Comparison of ENCODE assay signal across 36 cellular contexts in the genomic region with DNA sequence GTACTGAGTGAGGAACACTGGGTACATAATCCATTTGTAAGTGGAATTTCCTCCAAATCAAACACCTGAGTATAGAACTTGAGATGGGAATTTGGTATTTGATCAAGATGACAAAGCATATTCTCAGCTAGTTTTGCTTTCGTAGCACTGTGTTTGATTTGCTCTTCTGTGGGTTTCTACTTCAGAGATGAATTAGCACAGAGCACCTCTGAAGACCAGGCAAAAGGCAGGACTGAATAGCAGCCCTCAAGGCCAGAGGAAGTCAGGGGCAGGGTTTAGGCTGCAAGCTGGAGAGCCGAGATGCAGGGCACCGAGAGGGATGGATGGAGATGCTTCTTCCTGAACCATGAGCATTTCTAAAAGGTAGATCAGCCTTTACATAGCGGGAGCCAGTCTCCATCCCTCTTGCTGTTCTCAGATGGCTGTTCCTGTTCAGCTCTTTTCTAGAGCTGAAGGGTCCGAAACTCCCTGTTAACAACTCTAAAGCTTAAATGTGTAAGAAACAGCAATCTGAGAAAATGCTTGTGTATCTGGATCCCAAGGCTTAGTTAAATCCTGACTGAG. TPM values are rescaled to one million over a fixed set of nuclear protein-coding genes. Genes with fewer than 3 reads are reported as not detected.
"Had no signal": no experiment of that assay in that cellular context is flagged by ENCODE, and none has a peak within 500 bp of the region (broad histone marks: within the 10 kb centered on the region; RNA-seq: fewer than 3 reads in every experiment).

No MANE protein-coding gene starts in this region.

- DNase-seq: activated CD4-positive, alpha-beta memory T cell treated with anti-CD3 and anti-CD28 coated beads, Interleukin-2, amount 10 ng/mL, durations not matched to agents 7 days and 5 days; activated CD4-positive, alpha-beta T cell treated with anti-CD3 and anti-CD28 coated beads for 1 hour; activated CD4-positive, alpha-beta T cell treated with anti-CD3 and anti-CD28 coated beads for 4 hours; activated CD4-positive, alpha-beta T cell treated with anti-CD3 and anti-CD28 coated beads, Interleukin-2, amount 10 ng/mL, durations not matched to agents 7 days and 5 days; activated CD4-positive, alpha-beta T cell treated with anti-CD3 and anti-CD28 coated beads, Interleukin-2, amount 50 U/mL, for 4 hours; activated CD8-positive, alpha-beta memory T cell treated with anti-CD3 and anti-CD28 coated beads, Interleukin-2, amount 50 U/mL, for 48 hours; activated effector memory CD4-positive, alpha-beta T cell treated with anti-CD3 and anti-CD28 coated beads, Interleukin-2, amount 50 U/mL, for 16 hours; activated naive CD4-positive, alpha-beta T cell treated with anti-CD3 and anti-CD28 coated beads for 36 hours; activated naive CD8-positive, alpha-beta T cell treated with anti-CD3 and anti-CD28 coated beads for 36 hours; activated naive CD8-positive, alpha-beta T cell treated with anti-CD3 and anti-CD28 coated beads, Interleukin-2, amount 50 U/mL, for 24 hours; activated T-cell treated with anti-CD3 and anti-CD28 coated beads, Interleukin-2, amount 50 U/mL, for 48 hours; adrenal gland; amygdala; aorta; body of pancreas; dorsolateral prefrontal cortex; effector memory CD4-positive, alpha-beta T cell; erythroblast; foreskin keratinocyte; gastrocnemius medialis; glutamatergic neuron; heart left ventricle; SW 1271; T-helper 1 cell; T-helper 17 cell; T1000; WERI-Rb-1 had no signal

- H3K4me1 ChIP-seq: adrenal gland, body of pancreas, esophagus muscularis mucosa, gastrocnemius medialis, heart left ventricle had no signal

- H3K36me3 ChIP-seq: adrenal gland, esophagus muscularis mucosa, gastrocnemius medialis, heart left ventricle, WERI-Rb-1 had no signal

- H3K27ac Mint-ChIP-seq: activated CD4-positive, alpha-beta memory T cell treated with anti-CD3 and anti-CD28 coated beads, Interleukin-2, amount 10 ng/mL, durations not matched to agents 7 days and 5 days; activated CD4-positive, alpha-beta T cell treated with anti-CD3 and anti-CD28 coated beads, Interleukin-2, amount 10 ng/mL, durations not matched to agents 7 days and 5 days; activated naive CD4-positive, alpha-beta T cell treated with anti-CD3 and anti-CD28 coated beads for 36 hours; activated naive CD4-positive, alpha-beta T cell treated with anti-CD3 and anti-CD28 coated beads, Interleukin-2, amount 50 U/mL, for 24 hours; activated naive CD8-positive, alpha-beta T cell treated with anti-CD3 and anti-CD28 coated beads for 36 hours; activated naive CD8-positive, alpha-beta T cell treated with anti-CD3 and anti-CD28 coated beads, Interleukin-2, amount 50 U/mL, for 24 hours; activated T-helper 1 cell treated with anti-CD3 and anti-CD28 coated beads, Interleukin-12 subunit alpha, Interleukin-12 subunit beta, Interleukin-2, Interleukin-4 antibody, amounts not matched to agents 30 ng/mL and 10 ng/mL and 1 ng/mL, durations not matched to agents 14 hours and 24 hours and 36 hours; activated T-helper 2 cell treated with anti-CD3 and anti-CD28 coated beads, Interferon-gamma antibody, Interleukin-2, Interleukin-4, amounts not matched to agents 10 μg/mL and 5 μg/mL and 100 μg/mL, durations not matched to agents 14 hours and 24 hours and 36 hours; dendritic cell treated with granulocyte-macrophage colony-stimulating factor and Interleukin-4, amounts not matched to agents 40 ng/mL and 50 ng/mL, for 4 days; T-helper 17 cell; T-helper 2 cell treated with Interferon-gamma antibody and Interleukin-4, amounts not matched to agents 5 μg/mL and 100 μg/mL, for 36 hours had no signal

- ATAC-seq: activated naive CD8-positive, alpha-beta T cell treated with anti-CD3 and anti-CD28 coated beads, Interleukin-2, amount 50 U/mL, for 24 hours; body of pancreas; foreskin keratinocyte; gastrocnemius medialis; heart left ventricle; T-helper 17 cell had no signal

- H3K36me3 Mint-ChIP-seq: activated naive CD4-positive, alpha-beta T cell treated with anti-CD3 and anti-CD28 coated beads, Interleukin-2, amount 50 U/mL, for 24 hours; activated naive CD8-positive, alpha-beta T cell treated with anti-CD3 and anti-CD28 coated beads for 36 hours had no signal

- H3K9me3 Mint-ChIP-seq: activated naive CD4-positive, alpha-beta T cell treated with anti-CD3 and anti-CD28 coated beads for 36 hours; activated naive CD4-positive, alpha-beta T cell treated with anti-CD3 and anti-CD28 coated beads, Interleukin-2, amount 50 U/mL, for 24 hours; activated naive CD8-positive, alpha-beta T cell treated with anti-CD3 and anti-CD28 coated beads for 36 hours had no signal

- H3K9me3 ChIP-seq: body of pancreas, esophagus muscularis mucosa, gastrocnemius medialis had no signal

- H3K4me1 Mint-ChIP-seq: activated CD4-positive, alpha-beta memory T cell treated with anti-CD3 and anti-CD28 coated beads, Interleukin-2, amount 10 ng/mL, durations not matched to agents 7 days and 5 days; activated CD4-positive, alpha-beta T cell treated with anti-CD3 and anti-CD28 coated beads, Interleukin-2, amount 10 ng/mL, durations not matched to agents 7 days and 5 days; activated naive CD4-positive, alpha-beta T cell treated with anti-CD3 and anti-CD28 coated beads, Interleukin-2, amount 50 U/mL, for 24 hours; activated naive CD8-positive, alpha-beta T cell treated with anti-CD3 and anti-CD28 coated beads for 36 hours; activated naive CD8-positive, alpha-beta T cell treated with anti-CD3 and anti-CD28 coated beads, Interleukin-2, amount 50 U/mL, for 24 hours; central memory CD8-positive, alpha-beta T cell; T-helper 17 cell had no signal

- H3K4me3 ChIP-seq: adrenal gland, body of pancreas, coronary artery, dorsolateral prefrontal cortex, esophagus muscularis mucosa, gastrocnemius medialis, heart left ventricle had no signal

- H3K4me3 Mint-ChIP-seq: activated CD4-positive, alpha-beta memory T cell treated with anti-CD3 and anti-CD28 coated beads, Interleukin-2, amount 10 ng/mL, durations not matched to agents 7 days and 5 days; activated CD4-positive, alpha-beta T cell treated with anti-CD3 and anti-CD28 coated beads, Interleukin-2, amount 10 ng/mL, durations not matched to agents 7 days and 5 days; activated naive CD4-positive, alpha-beta T cell treated with anti-CD3 and anti-CD28 coated beads for 36 hours; activated naive CD4-positive, alpha-beta T cell treated with anti-CD3 and anti-CD28 coated beads, Interleukin-2, amount 50 U/mL, for 24 hours; activated naive CD8-positive, alpha-beta T cell treated with anti-CD3 and anti-CD28 coated beads for 36 hours; activated naive CD8-positive, alpha-beta T cell treated with anti-CD3 and anti-CD28 coated beads, Interleukin-2, amount 50 U/mL, for 24 hours; activated T-helper 1 cell treated with anti-CD3 and anti-CD28 coated beads, Interleukin-12 subunit alpha, Interleukin-12 subunit beta, Interleukin-2, Interleukin-4 antibody, amounts not matched to agents 30 ng/mL and 10 ng/mL and 1 ng/mL, durations not matched to agents 14 hours and 24 hours and 36 hours; central memory CD8-positive, alpha-beta T cell; dendritic cell treated with granulocyte-macrophage colony-stimulating factor and Interleukin-4, amounts not matched to agents 40 ng/mL and 50 ng/mL, for 4 days; T-helper 17 cell; T-helper 2 cell treated with Interferon-gamma antibody and Interleukin-4, amounts not matched to agents 5 μg/mL and 100 μg/mL, for 36 hours had no signal

- H3K27me3 ChIP-seq: adrenal gland, body of pancreas, esophagus muscularis mucosa, foreskin keratinocyte, gastrocnemius medialis had no signal

- H3K27me3 Mint-ChIP-seq: activated CD4-positive, alpha-beta memory T cell treated with anti-CD3 and anti-CD28 coated beads, Interleukin-2, amount 10 ng/mL, durations not matched to agents 7 days and 5 days; activated CD4-positive, alpha-beta T cell treated with anti-CD3 and anti-CD28 coated beads, Interleukin-2, amount 10 ng/mL, durations not matched to agents 7 days and 5 days; activated naive CD4-positive, alpha-beta T cell treated with anti-CD3 and anti-CD28 coated beads, Interleukin-2, amount 50 U/mL, for 24 hours; activated naive CD8-positive, alpha-beta T cell treated with anti-CD3 and anti-CD28 coated beads for 36 hours; activated naive CD8-positive, alpha-beta T cell treated with anti-CD3 and anti-CD28 coated beads, Interleukin-2, amount 50 U/mL, for 24 hours; central memory CD8-positive, alpha-beta T cell; dendritic cell treated with granulocyte-macrophage colony-stimulating factor and Interleukin-4, amounts not matched to agents 40 ng/mL and 50 ng/mL, for 4 days; T-helper 17 cell had no signal

- H3K27ac ChIP-seq: adrenal gland, body of pancreas, coronary artery, dorsolateral prefrontal cortex, esophagus muscularis mucosa, foreskin keratinocyte, gastrocnemius medialis, heart left ventricle, WERI-Rb-1 had no signal

RNA-seq across cellular contexts. Expression of gene ZFP42, which starts 10.8 kb away (rescaled TPM):
- total RNA-seq: activated CD4-positive, alpha-beta memory T cell treated with anti-CD3 and anti-CD28 coated beads, Interleukin-2, amount 10 ng/mL, durations not matched to agents 7 days and 5 days; activated CD4-positive, alpha-beta T cell treated with anti-CD3 and anti-CD28 coated beads, Interleukin-2, amount 10 ng/mL, durations not matched to agents 7 days and 5 days; activated naive CD4-positive, alpha-beta T cell treated with anti-CD3 and anti-CD28 coated beads for 36 hours; activated naive CD8-positive, alpha-beta T cell treated with anti-CD3 and anti-CD28 coated beads for 36 hours; activated T-helper 2 cell treated with anti-CD3 and anti-CD28 coated beads, Interferon-gamma antibody, Interleukin-2, Interleukin-4, amounts not matched to agents 10 μg/mL and 5 μg/mL and 100 μg/mL, durations not matched to agents 14 hours and 24 hours and 36 hours; aorta; cardiac septum; dorsolateral prefrontal cortex; esophagus muscularis mucosa; gastrocnemius medialis; T-helper 17 cell had no signal
- polyA plus RNA-seq: adrenal gland, aorta, heart left ventricle had no signal
